17 cellular contexts compared by ENCODE assay signal in genomic region chr7:94344826-94345225, GRCh38. TPM values are rescaled to one million over a fixed set of nuclear protein-coding genes. Genes with fewer than 3 reads are reported as not detected.
DNase-seq lines count a peak whose midpoint lies in the region; ATAC-seq and TF ChIP-seq lines count a peak whose summit lies in the region.
"Had no signal": no experiment of that assay in that cellular context is flagged by ENCODE, and none has a peak within 500 bp of the region (broad histone marks: within the 10 kb centered on the region; RNA-seq: fewer than 3 reads in every experiment).

No MANE protein-coding gene starts in this region.

- H3K18ac ChIP-seq in IMR-90 (ENCODE audit: low read depth, low read length) = peak overlapping the region; percentile 97

- H3K79me1 ChIP-seq in IMR-90 (ENCODE audit: low read depth in 1 of 2, low read length in 2 of 2) = peaks cover 7 to 18% of the 10 kb centered on the region in 2 experiments; a peak in 3 of 4 replicates

- dilution Hi-C loops in IMR-90 (cut with HindIII; ENCODE audit: low sequenced_read_pairs, unreplicated experiment) (no loop called here), mammary epithelial cell (cut with HindIII; ENCODE audit: low sequenced_read_pairs) (no loop called here)

- H3K9ac ChIP-seq in IMR-90 (ENCODE audit: low read depth, low read length) (no peak overlapping the region), mammary epithelial cell (ENCODE audit: insufficient read depth, low read length) (no peak overlapping the region)

- TF ChIP-seq CTCF in IMR-90 (conservative IDR thresholded peaks at IDR 0.05; ENCODE audit: low read depth, low read length) (no peak), mammary epithelial cell (conservative IDR thresholded peaks at IDR 0.05 in 1 of 2, IDR thresholded peaks at IDR 0.05 in 1 of 2; ENCODE audit: extremely low read depth in 1 of 2, insufficient read depth in 1 of 2, low read depth in 1 of 2, low read length in 2 of 2) (no peak)

- peak overlapping the region; percentile 71 for H2BK5ac ChIP-seq in IMR-90 (ENCODE audit: low read depth, low read length, poor library complexity, severe bottlenecking)

- in situ Hi-C loops in IMR-90 (cut with MboI; ENCODE audit: low sequenced_read_pairs) (no loop called here), mammary epithelial cell (cut with MboI; ENCODE audit: low sequenced_read_pairs in 2 of 2) (no loop called here)

- peak overlapping the region; percentile 95; the same call in 2 of the 3 replicates for H2BK15ac ChIP-seq in IMR-90 (ENCODE audit: low read depth, low read length)

- H3K4me3 ChIP-seq in IMR-90 (ENCODE audit: insufficient read depth, low read depth, low read length) (no peak overlapping the region), mammary epithelial cell (replicated peaks in 1 of 3; ENCODE audit: insufficient read depth in 1 of 3, low read depth in 2 of 3, low read length in 3 of 3) (no peak overlapping the region)
- H3K4me3 ChIP-seq: A549, cardiac muscle cell, vagina had no signal

- H4K5ac ChIP-seq in IMR-90 (ENCODE audit: low read depth, low read length) = peak overlapping the region; percentile 95; the same call in 1 of the 2 replicates

- H4K8ac ChIP-seq in IMR-90 (ENCODE audit: low read depth in 2 of 2, low read length in 2 of 2) = peak overlapping the region; percentile 11 to 76; a peak in 2 of 4 replicates

- H3K27ac ChIP-seq in IMR-90 (ENCODE audit: insufficient read depth, low read length) (peak overlapping the region; percentile 11; the same call in 1 of the 2 replicates), mammary epithelial cell (ENCODE audit: insufficient read depth, low read depth, low read length) (no peak overlapping the region)
- H3K27ac ChIP-seq: A549, cardiac muscle cell, vagina had no signal

- peak overlapping the region; percentile 92 for H2BK120ac ChIP-seq in IMR-90 (ENCODE audit: low read depth, low read length)

- H2AFZ ChIP-seq in IMR-90 (replicated peaks; ENCODE audit: low read length, poor library complexity) (no peak overlapping the region), mammary epithelial cell (ENCODE audit: low read depth, low read length) (peak overlapping the region; percentile 61)

- H3K27me3 ChIP-seq in IMR-90 (ENCODE audit: control insufficient read depth, insufficient read depth, low read length) = no peaks in the 10 kb centered on the region
- H3K27me3 ChIP-seq in mammary epithelial cell (ENCODE audit: insufficient read depth, low read length) = no peaks in the 10 kb centered on the region
- H3K27me3 ChIP-seq: cardiac muscle cell, vagina had no signal

- H4K20me1 ChIP-seq in IMR-90 (ENCODE audit: insufficient read depth, low read length) (no peaks in the 10 kb centered on the region), mammary epithelial cell (ENCODE audit: insufficient read depth, low read length) (no peaks in the 10 kb centered on the region)

- DNase-seq in AG08395 (ENCODE audit: low spot score) (peak; percentile 47), IMR-90 (peak; percentile 61), mammary epithelial cell (peak; percentile 12), hepatic stellate cell (ENCODE audit: low spot score) (peak; percentile 33), HuH-7 (ENCODE audit: low spot score) (no peak), NCI-H128 (lab: John Stamatoyannopoulos, UW; ENCODE audit: unreplicated experiment) (no peak)
- DNase-seq: activated CD4-positive, alpha-beta T cell treated with anti-CD3 and anti-CD28 coated beads, Interleukin-2, amount 10 ng/mL, durations not matched to agents 24 days and 14 days; activated naive CD4-positive, alpha-beta T cell treated with anti-CD3 and anti-CD28 coated beads for 36 hours; activated T-cell treated with anti-CD3 and anti-CD28 coated beads for 4 hours; effector CD4-positive, alpha-beta T cell; NCI-H1694 treated with DMSO at 0.1 percent for 48 hours; NCI-H510A had no signal

- peak overlapping the region; percentile 78; the same call in 1 of the 2 replicates for H3K4me2 ChIP-seq in IMR-90 (ENCODE audit: low read depth, low read length)
- no peak overlapping the region for H3K4me2 ChIP-seq in mammary epithelial cell (ENCODE audit: insufficient read depth, low read depth, low read length)
- H3K4me2 ChIP-seq: A549 had no signal

- no peaks in the 10 kb centered on the region for H3K36me3 ChIP-seq in IMR-90 (ENCODE audit: control insufficient read depth, insufficient read depth, low read length)
- no peaks in the 10 kb centered on the region for H3K36me3 ChIP-seq in mammary epithelial cell (ENCODE audit: insufficient read depth, low read length)
- H3K36me3 ChIP-seq: cardiac muscle cell, vagina had no signal

- TF ChIP-seq POLR2A in IMR-90 (IDR thresholded peaks at IDR 0.05; ENCODE audit: low read depth, low read length) = no peak

- H3K4me1 ChIP-seq in IMR-90 (ENCODE audit: control insufficient read depth, insufficient read depth, low read length) = peaks cover 16% of the 10 kb centered on the region
- peaks cover 21% of the 10 kb centered on the region for H3K4me1 ChIP-seq in mammary epithelial cell (ENCODE audit: insufficient read depth, low read length)
- H3K4me1 ChIP-seq: A549 had no signal

- peak overlapping the region; percentile 77 for H3K4ac ChIP-seq in IMR-90 (ENCODE audit: low read depth, low read length)

- whole genome bisulfite sequencing in IMR-90 (ENCODE audit: extremely low coverage in 2 of 2, insufficient read length in 1 of 2), 2 experiments = no CpG with 5 or more reads among the region's 1 CpG
- 18% methylated on average over 1 of the region's 1 CpG for WGBS in mammary epithelial cell (ENCODE audit: low coverage, missing lambda C conversion rate)

- TF ChIP-seq RAD21 in IMR-90 (IDR thresholded peaks at IDR 0.05; ENCODE audit: low read length) = no peak

- H3K23ac ChIP-seq in IMR-90 (ENCODE audit: low read depth, low read length) = peak overlapping the region; percentile 41; the same call in 1 of the 2 replicates

- peak overlapping the region; percentile 41; the same call in 1 of the 2 replicates for H2AK5ac ChIP-seq in IMR-90 (ENCODE audit: low read depth, low read length)

- POLR2A ChIA-PET in IMR-90 (lab: Charles Lee; ENCODE audit: unreplicated experiment) = no interaction called here

- intact Hi-C loops in IMR-90 (cut with micrococcal nuclease) (loop anchor here (5.0 kb wide), 1 partner anchor 47 kb away; the partner anchor contains the start of gene COL1A2), mammary epithelial cell (cut with micrococcal nuclease) (no loop called here)

- H4K91ac ChIP-seq in IMR-90 (ENCODE audit: insufficient read depth, low read depth, low read length) = peak overlapping the region; percentile 59; the same call in 1 of the 2 replicates

- H3K9me1 ChIP-seq in IMR-90 (ENCODE audit: insufficient read depth, low read length) = peaks cover 11% of the 10 kb centered on the region

- H3K9me3 ChIP-seq in IMR-90 (ENCODE audit: control insufficient read depth, insufficient read depth, low read length) (no peaks in the 10 kb centered on the region), mammary epithelial cell (replicated peaks; ENCODE audit: insufficient read depth, low read length) (no peaks in the 10 kb centered on the region)
- H3K9me3 ChIP-seq: A549, vagina had no signal

- peak overlapping the region; percentile 5; the same call in 1 of the 2 replicates for H3K56ac ChIP-seq in IMR-90 (ENCODE audit: extremely low read depth, insufficient read depth, low read length)

- no peak overlapping the region for H2AK9ac ChIP-seq in IMR-90 (replicated peaks; ENCODE audit: low read depth, low read length, poor library complexity)

- peak; percentile 30 for ATAC-seq in IMR-90 (ENCODE audit: low read depth)
- no peak for ATAC-seq in GM21619 (IDR thresholded peaks at IDR 0.05; ENCODE audit: unreplicated experiment)
- no peak for ATAC-seq in GM19452 (IDR thresholded peaks at IDR 0.05; ENCODE audit: unreplicated experiment)
- ATAC-seq: A549 had no signal

- peak overlapping the region; percentile 93 for H2BK20ac ChIP-seq in IMR-90 (ENCODE audit: low read depth, low read length)

- no TSS peak for BruUV-seq in IMR-90 (replicated peaks; lab: Mats Ljungman, UMichigan)
- no TSS peak for BruUV-seq in mammary epithelial cell (replicated peaks; lab: Mats Ljungman, UMichigan)

- peak overlapping the region; percentile 61; the same call in 1 of the 2 replicates for H3K14ac ChIP-seq in IMR-90 (replicated peaks; ENCODE audit: low read depth, low read length)

- no peaks in the 10 kb centered on the region for H3K79me2 ChIP-seq in mammary epithelial cell (ENCODE audit: insufficient read depth, low read length)

- CTCF ChIA-PET in IMR-90 (lab: Yijun Ruan, JAX) (interaction anchor here (0.6 kb wide), 1 partner anchor 25 kb away, joined by 3 read pairs; no protein-coding TSS in a partner anchor), mammary epithelial cell (lab: Charles Lee; ENCODE audit: low non-redundant PET) (no interaction called here)

TF ChIP-seq in IMR-90, 13 proteins besides CTCF, POLR2A, EP300 and RAD21:
- TF ChIP-seq SMC3 (IDR thresholded peaks at IDR 0.05; ENCODE audit: low read depth, low read length) = no peak

RNA-seq across cellular contexts. Expression of gene COL1A2, which starts 49.9 kb away (rescaled TPM):
- 1,211 and 1,351 TPM in 2 replicates for total RNA-seq in IMR-90 (2012; rRNA removed)
- 3,922 and 4,454 TPM in 2 replicates for polyA plus RNA-seq in IMR-90 (2012; rRNA removed)
- polyA plus RNA-seq in IMR-90 (2012; cell fraction: cytosol; rRNA removed) = 4,367 and 7,099 TPM in 2 replicates
- polyA plus RNA-seq in IMR-90 (2012; cell fraction: nucleus; rRNA removed; ENCODE audit: low replicate concordance) = 4,818 and 7,550 TPM in 2 replicates
- 10 to 100 TPM in 1 of 2 donors, under 1 TPM in 1; 0.45 to 13.7 TPM for total RNA-seq in mammary epithelial cell
- 0.60 TPM for polyA plus RNA-seq in mammary epithelial cell
- 0.31 TPM for polyA minus RNA-seq in mammary epithelial cell

Comparison
In these comparisons a context has a peak if more than half of its experiments do, and no peak if none do; other contexts are left out.
1. DNase-seq: peak in AG08395 (single experiment), IMR-90 (single experiment), mammary epithelial cell (single experiment) and hepatic stellate cell (single experiment); none in HuH-7 (single experiment) and NCI-H128 (single experiment).
2. RNA of gene COL1A2, which starts 49.9 kb away (total RNA-seq): 1,211 to 1,351 TPM in IMR-90; 0.45 to 13.7 TPM in mammary epithelial cell; every median in the first group is over 10 times any median in the second.